Comparison of ENCODE assay signal across 8 cellular contexts in the genomic region with DNA sequence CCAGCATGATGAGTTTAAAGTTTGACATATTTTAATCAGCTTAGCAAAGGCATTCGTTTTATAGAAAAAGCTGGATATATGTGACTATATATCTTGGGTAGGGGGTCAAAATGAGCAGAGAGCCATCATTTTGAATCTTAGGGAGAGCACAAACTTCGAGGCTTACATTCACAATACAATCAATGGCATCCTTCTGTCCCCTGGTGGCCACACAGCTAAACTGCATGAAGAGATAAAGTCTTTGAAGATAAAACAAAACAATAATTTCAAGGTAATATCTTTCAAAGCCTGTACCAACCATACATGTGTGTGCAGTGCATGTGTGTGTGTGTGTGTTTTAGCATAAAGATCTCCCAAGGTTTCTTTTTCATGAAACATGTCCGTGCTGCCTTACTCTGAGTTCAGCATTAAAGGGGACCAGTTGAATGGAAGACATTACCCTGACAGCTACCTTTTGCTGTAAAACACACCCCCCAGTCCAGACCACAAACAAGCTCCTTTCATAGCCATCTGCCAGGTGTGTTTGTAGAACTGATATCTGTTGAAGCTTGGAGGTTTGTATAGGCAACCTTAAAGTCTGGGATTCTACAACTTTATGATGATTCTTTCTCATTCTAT. TPM values are rescaled to one million over a fixed set of nuclear protein-coding genes. Genes with fewer than 3 reads are reported as not detected.
A peak's percentile ranks its signal among the peaks of the same experiment; 100 is the strongest.
DNase-seq lines count a peak whose midpoint lies in the region; ATAC-seq and TF ChIP-seq lines count a peak whose summit lies in the region.

No MANE protein-coding gene starts in this region.

- in situ Hi-C loops in Panc1 (cut with HindIII; ENCODE audit: low pct_unique_long_range_greater_than_20kb, low sequenced_read_pairs) = no loop called here

- no peaks in the 10 kb centered on the region for H3K4me1 ChIP-seq in Panc1 (ENCODE audit: control insufficient read depth, insufficient read depth, low read length)

- H3K27ac ChIP-seq in Panc1 (ENCODE audit: low read length) = no peak overlapping the region

- CTCF ChIA-PET in Panc1 (lab: Charles Lee) = interaction anchor here (0.5 to 0.8 kb wide), 2 partner anchors 79 to 253 kb away, joined by 3 to 4 read pairs; no protein-coding TSS in a partner anchor

- no peaks in the 10 kb centered on the region for H3K9me3 Mint-ChIP-seq in natural killer cell
- H3K9me3 Mint-ChIP-seq in natural killer cell treated with Interleukin-12 subunit alpha and Interleukin-12 subunit beta and Interleukin-15 and Interleukin-18, amount 100 ng/mL, for 72 hours = no peaks in the 10 kb centered on the region
- no peaks in the 10 kb centered on the region for H3K9me3 Mint-ChIP-seq in activated naive CD8-positive, alpha-beta T cell treated with anti-CD3 and anti-CD28 coated beads, Interleukin-2, amount 10 ng/mL, durations not matched to agents 7 days and 5 days

- peak; percentile 85 for TF ChIP-seq CTCF in natural killer cell (IDR thresholded peaks at IDR 0.05)
- TF ChIP-seq CTCF in Panc1 (IDR thresholded peaks at IDR 0.05) = peak; percentile 80

- peaks cover 0 to 6% of the 10 kb centered on the region in 2 donors for H3K27me3 Mint-ChIP-seq in natural killer cell (ENCODE audit: low read depth in 2 of 2)
- peaks cover 0 to 12% of the 10 kb centered on the region in 2 donors for H3K27me3 Mint-ChIP-seq in natural killer cell treated with Interleukin-12 subunit alpha and Interleukin-12 subunit beta and Interleukin-15 and Interleukin-18, amount 100 ng/mL, for 72 hours
- no peaks in the 10 kb centered on the region for H3K27me3 Mint-ChIP-seq in activated naive CD8-positive, alpha-beta T cell treated with anti-CD3 and anti-CD28 coated beads, Interleukin-2, amount 10 ng/mL, durations not matched to agents 7 days and 5 days

- H3K27ac Mint-ChIP-seq in natural killer cell = peak overlapping the region in 1 of 2 donors; percentile 1
- H3K27ac Mint-ChIP-seq in natural killer cell treated with Interleukin-12 subunit alpha and Interleukin-12 subunit beta and Interleukin-15 and Interleukin-18, amount 100 ng/mL, for 72 hours = peak overlapping the region in 1 of 2 donors; percentile 10
- H3K27ac Mint-ChIP-seq in activated naive CD8-positive, alpha-beta T cell treated with anti-CD3 and anti-CD28 coated beads, Interleukin-2, amount 10 ng/mL, durations not matched to agents 7 days and 5 days = peak overlapping the region; percentile 61

- no TSS peak for BruUV-seq in Panc1 (replicated peaks; lab: Mats Ljungman, UMichigan)

- peaks cover 14 to 15% of the 10 kb centered on the region in 2 donors for H3K4me1 Mint-ChIP-seq in natural killer cell
- H3K4me1 Mint-ChIP-seq in natural killer cell treated with Interleukin-12 subunit alpha and Interleukin-12 subunit beta and Interleukin-15 and Interleukin-18, amount 100 ng/mL, for 72 hours (ENCODE audit: low read depth in 2 of 2) = peaks cover 22% of the 10 kb centered on the region in 2 donors
- H3K4me1 Mint-ChIP-seq in activated naive CD8-positive, alpha-beta T cell treated with anti-CD3 and anti-CD28 coated beads, Interleukin-2, amount 10 ng/mL, durations not matched to agents 7 days and 5 days = peaks cover 25% of the 10 kb centered on the region

- H3K9me3 ChIP-seq in Panc1 (ENCODE audit: control insufficient read depth, insufficient read depth, low read depth, low read length) = no peaks in the 10 kb centered on the region

- H3K4me3 ChIP-seq in Panc1 (ENCODE audit: low read depth in 2 of 2, low read length in 2 of 2) = no peak overlapping the region

- peak; percentile 30 for DNase-seq in natural killer cell
- no peak for DNase-seq in natural killer cell treated with Interleukin-12 subunit alpha and Interleukin-12 subunit beta and Interleukin-15 and Interleukin-18, amount 100 ng/mL, for 72 hours (ENCODE audit: low spot score)
- DNase-seq in Panc1 (ENCODE audit: low read depth, low spot score) = no peak
- peak; percentile 33 for DNase-seq in activated naive CD8-positive, alpha-beta T cell treated with anti-CD3 and anti-CD28 coated beads, Interleukin-2, amount 10 ng/mL, durations not matched to agents 7 days and 5 days
- peak; percentile 41 for DNase-seq in iPS-NIHi7 (ENCODE audit: extremely low spot score)
- DNase-seq in stimulated activated CD4-positive, alpha-beta T cell treated with anti-CD3 and anti-CD28 coated beads, Interleukin-4, amount 100 ng/mL, for 1 hour = peak; percentile 46

- H3K36me3 ChIP-seq in Panc1 (ENCODE audit: control insufficient read depth, insufficient read depth, low read length) = no peaks in the 10 kb centered on the region

- no peak overlapping the region for H3K4me3 Mint-ChIP-seq in natural killer cell
- no peak overlapping the region for H3K4me3 Mint-ChIP-seq in natural killer cell treated with Interleukin-12 subunit alpha and Interleukin-12 subunit beta and Interleukin-15 and Interleukin-18, amount 100 ng/mL, for 72 hours
- no peak overlapping the region for H3K4me3 Mint-ChIP-seq in activated naive CD8-positive, alpha-beta T cell treated with anti-CD3 and anti-CD28 coated beads, Interleukin-2, amount 10 ng/mL, durations not matched to agents 7 days and 5 days

- ATAC-seq in natural killer cell = peak; percentile 62 to 88 (median 81)
- ATAC-seq in natural killer cell treated with Interleukin-12 subunit alpha and Interleukin-12 subunit beta and Interleukin-15 and Interleukin-18, amount 100 ng/mL, for 72 hours = no peak
- peak; percentile 61 for ATAC-seq in HG02973 (IDR thresholded peaks at IDR 0.05; ENCODE audit: unreplicated experiment)
- no peak for ATAC-seq in Panc1
- ATAC-seq in activated naive CD8-positive, alpha-beta T cell treated with anti-CD3 and anti-CD28 coated beads, Interleukin-2, amount 10 ng/mL, durations not matched to agents 7 days and 5 days (ENCODE audit: low read depth) = peak; percentile 65
- no peak for ATAC-seq in GM19324 (IDR thresholded peaks at IDR 0.05; ENCODE audit: low FRiP score, unreplicated experiment)

- H3K36me3 Mint-ChIP-seq in natural killer cell = no peaks in the 10 kb centered on the region
- no peaks in the 10 kb centered on the region for H3K36me3 Mint-ChIP-seq in natural killer cell treated with Interleukin-12 subunit alpha and Interleukin-12 subunit beta and Interleukin-15 and Interleukin-18, amount 100 ng/mL, for 72 hours
- peaks cover 2% of the 10 kb centered on the region for H3K36me3 Mint-ChIP-seq in activated naive CD8-positive, alpha-beta T cell treated with anti-CD3 and anti-CD28 coated beads, Interleukin-2, amount 10 ng/mL, durations not matched to agents 7 days and 5 days

- POLR2A ChIA-PET in Panc1 (lab: Charles Lee) = no interaction called here
- POLR2A ChIA-PET in activated naive CD8-positive, alpha-beta T cell treated with anti-CD3 and anti-CD28 coated beads, Interleukin-2, amount 10 ng/mL, durations not matched to agents 7 days and 5 days (lab: Charles Lee) = interaction anchor here (1.4 to 2.8 kb wide), 3 partner anchors 21 to 79 kb away, joined by 3 to 15 read pairs (median 4); no protein-coding TSS in a partner anchor

- intact Hi-C loops in natural killer cell (cut with micrococcal nuclease) = loop anchor here (1.0 to 10.0 kb wide), 2 partner anchors 80 to 321 kb away; no protein-coding TSS in a partner anchor
- intact Hi-C loops in Panc1 (cut with micrococcal nuclease; ENCODE audit: unreplicated experiment) = loop anchor here (2.0 kb wide), 1 partner anchor 81 kb away; no protein-coding TSS in a partner anchor

- no peaks in the 10 kb centered on the region for H3K27me3 ChIP-seq in Panc1 (ENCODE audit: control insufficient read depth, insufficient read depth, low read length)

RNA-seq across cellular contexts. Expression of gene DYNLT3, which starts 22.0 kb away (rescaled TPM):
- total RNA-seq in natural killer cell (10 to 100 TPM; 18.1 to 25.0 (median 18.4) TPM), Panc1 (2021; ENCODE audit: unreplicated experiment) (17.4 TPM)
- total RNA-seq in natural killer cell treated with Interleukin-12 subunit alpha and Interleukin-12 subunit beta and Interleukin-15 and Interleukin-18, amount 100 ng/mL, for 72 hours = 10 to 100 TPM in 1 of 2 donors, 1 to 10 TPM in 1; 8.9 to 21.4 TPM
- polyA plus RNA-seq in Panc1 (2012; ENCODE audit: insufficient read length) = 12.4 TPM
- total RNA-seq in activated naive CD8-positive, alpha-beta T cell treated with anti-CD3 and anti-CD28 coated beads, Interleukin-2, amount 10 ng/mL, durations not matched to agents 7 days and 5 days = 10 to 100 TPM; 26.8 to 27.5 TPM

RNA-seq across cellular contexts. Expression of gene CYBB, which starts 45.5 kb away (rescaled TPM):
- 10 to 100 TPM; 11.3 to 25.6 (median 20.9) TPM for total RNA-seq in natural killer cell
- total RNA-seq in natural killer cell treated with Interleukin-12 subunit alpha and Interleukin-12 subunit beta and Interleukin-15 and Interleukin-18, amount 100 ng/mL, for 72 hours = under 1 TPM; 0.10 to 0.70 TPM
- 0.23 TPM for total RNA-seq in Panc1 (2021; ENCODE audit: unreplicated experiment)
- 0.07 TPM for polyA plus RNA-seq in Panc1 (2012; ENCODE audit: insufficient read length)
- 1 to 10 TPM; 4.3 to 5.3 TPM for total RNA-seq in activated naive CD8-positive, alpha-beta T cell treated with anti-CD3 and anti-CD28 coated beads, Interleukin-2, amount 10 ng/mL, durations not matched to agents 7 days and 5 days

Comparison
In these comparisons a context has a peak if more than half of its experiments do, and no peak if none do; other contexts are left out.
1. ATAC-seq: peak in natural killer cell (3 of 3), HG02973 (single experiment) and activated naive CD8-positive, alpha-beta T cell treated with anti-CD3 and anti-CD28 coated beads, Interleukin-2, amount 10 ng/mL, durations not matched to agents 7 days and 5 days (single experiment); none in natural killer cell treated with Interleukin-12 subunit alpha and Interleukin-12 subunit beta and Interleukin-15 and Interleukin-18, amount 100 ng/mL, for 72 hours (0 of 2), Panc1 (single experiment) and GM19324 (single experiment).
2. DNase-seq: peak in natural killer cell (single experiment), activated naive CD8-positive, alpha-beta T cell treated with anti-CD3 and anti-CD28 coated beads, Interleukin-2, amount 10 ng/mL, durations not matched to agents 7 days and 5 days (single experiment), iPS-NIHi7 (single experiment) and stimulated activated CD4-positive, alpha-beta T cell treated with anti-CD3 and anti-CD28 coated beads, Interleukin-4, amount 100 ng/mL, for 1 hour (single experiment); none in natural killer cell treated with Interleukin-12 subunit alpha and Interleukin-12 subunit beta and Interleukin-15 and Interleukin-18, amount 100 ng/mL, for 72 hours (single experiment) and Panc1 (single experiment).